In the genomic region with DNA sequence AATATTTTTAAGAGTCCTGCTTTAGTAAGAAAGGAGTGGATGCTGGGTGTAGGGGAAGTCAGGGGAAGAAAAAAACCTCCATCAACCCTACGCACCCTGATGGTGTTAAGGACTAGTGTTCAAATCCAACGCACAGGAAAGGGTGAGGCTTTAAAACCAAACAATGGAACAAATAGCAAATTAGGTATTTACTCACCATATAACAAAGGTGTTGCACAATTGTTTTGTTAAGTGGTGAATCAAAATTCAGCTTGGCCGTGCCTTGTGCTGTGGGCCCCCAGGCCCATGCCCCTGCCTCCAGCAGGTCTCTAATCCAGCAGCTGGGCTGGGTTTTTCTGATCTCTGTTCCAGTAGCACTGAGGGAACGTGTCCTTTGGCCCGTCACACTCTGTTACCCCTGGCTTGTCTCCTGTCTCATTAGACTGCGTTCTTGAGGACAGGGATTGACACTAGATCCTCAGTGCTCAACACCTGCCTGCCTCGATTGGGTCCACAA, we compare ENCODE assay signal across 17 cellular contexts.
"Had no signal": no experiment of that assay in that cellular context is flagged by ENCODE, and none has a peak within 500 bp of the region (broad histone marks: within the 10 kb centered on the region; RNA-seq: fewer than 3 reads in every experiment).

No MANE protein-coding gene starts in this region.

- DNase-seq: activated CD4-positive, alpha-beta T cell treated with anti-CD3 and anti-CD28 coated beads for 4 hours; activated CD8-positive, alpha-beta memory T cell treated with anti-CD3 and anti-CD28 coated beads, Interleukin-2, amount 50 U/mL, for 4 hours; activated CD8-positive, alpha-beta T cell treated with anti-CD3 and anti-CD28 coated beads for 36 hours; activated naive CD4-positive, alpha-beta T cell treated with anti-CD3 and anti-CD28 coated beads for 36 hours; central memory CD4-positive, alpha-beta T cell; cortex of kidney; effector memory CD4-positive, alpha-beta T cell; hypothalamus; lower lobe of right lung; midbrain; small intestine; substantia nigra; T-helper 1 cell; transverse colon had no signal

- H3K27ac ChIP-seq: lower lobe of right lung, parathyroid adenoma, VCaP had no signal

- ATAC-seq: activated CD8-positive, alpha-beta T cell treated with anti-CD3 and anti-CD28 coated beads for 36 hours; lower lobe of right lung; stimulated activated memory B cell treated with anti-CD40 and anti-IgM and Interleukin-4, amounts not matched to agents 10 μg/mL and 1 μg/mL and 100 μg/mL, for 72 hours had no signal
